Comparison of ENCODE assay signal across 8 cellular contexts in the genomic region with DNA sequence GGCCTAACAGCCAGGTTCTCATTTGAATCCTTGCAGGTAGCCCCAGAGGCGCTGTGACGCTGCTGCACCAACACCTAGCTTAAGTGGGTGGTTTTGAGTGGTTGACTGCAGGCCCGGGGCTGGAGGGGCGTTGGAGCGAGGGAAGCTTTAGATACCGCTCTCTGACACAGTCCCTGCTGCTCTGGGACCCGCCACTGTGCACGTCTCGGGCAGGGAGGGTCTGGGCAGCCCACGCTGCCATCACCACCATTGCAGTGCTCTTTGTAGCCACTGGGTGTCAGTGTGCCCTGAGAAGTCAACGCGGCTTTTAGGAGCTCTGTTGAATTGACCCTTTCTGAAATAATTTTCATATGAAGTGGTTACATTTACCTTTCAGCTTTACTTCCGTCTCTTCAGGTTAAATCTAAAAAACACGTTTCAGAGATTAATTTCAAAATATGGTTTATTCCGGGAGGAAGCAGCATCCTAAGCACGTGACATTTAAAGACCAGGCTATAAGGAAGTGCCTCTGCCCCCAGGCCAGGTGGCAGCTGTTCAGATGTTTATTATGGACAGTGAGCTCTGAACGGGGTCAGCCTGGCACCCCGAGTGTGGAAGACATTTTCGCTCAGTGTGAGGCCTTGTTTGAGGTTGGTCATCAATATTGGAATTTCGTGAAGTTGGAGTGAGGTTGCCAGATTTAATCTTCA. TPM values are rescaled to one million over a fixed set of nuclear protein-coding genes. Genes with fewer than 3 reads are reported as not detected.
DNase-seq lines count a peak whose midpoint lies in the region; ATAC-seq and TF ChIP-seq lines count a peak whose summit lies in the region.

No MANE protein-coding gene starts in this region.

- TF ChIP-seq POLR2A in Peyer's patch (IDR thresholded peaks at IDR 0.05) (no peak), thyroid gland (IDR thresholded peaks at IDR 0.05) (no peak)

- peak overlapping the region in 6 of 7 donors; percentile 44 to 89 (median 58) for H3K27ac Mint-ChIP-seq in CD4-positive, alpha-beta memory T cell

- intact Hi-C loops in CD4-positive, alpha-beta memory T cell (cut with micrococcal nuclease), result loop anchor here (1.0 to 2.0 kb wide), 3 partner anchors 88 to 188 kb away; a partner anchor contains a TSS
- intact Hi-C loops in thyroid gland (cut with DNase I), result loop anchor here (5.0 kb wide), 1 partner anchor 634 kb away; no protein-coding TSS in a partner anchor

- H3K9me3 Mint-ChIP-seq in CD4-positive, alpha-beta memory T cell, result peaks cover 0 to 3% (median 0%) of the 10 kb centered on the region in 8 donors

- peak overlapping the region in 5 of 8 donors; percentile 22 to 68 (median 46) for H3K4me3 Mint-ChIP-seq in CD4-positive, alpha-beta memory T cell

- H3K27me3 Mint-ChIP-seq in CD4-positive, alpha-beta memory T cell, result no peaks in the 10 kb centered on the region

- H3K36me3 ChIP-seq in CD4-positive, alpha-beta memory T cell (ENCODE audit: insufficient read depth, low read length), result peaks cover 24% of the 10 kb centered on the region
- H3K36me3 ChIP-seq in Peyer's patch, result peaks cover 0 to 89% (median 0%) of the 10 kb centered on the region in 3 donors
- peaks cover 25 to 51% of the 10 kb centered on the region in 2 donors for H3K36me3 ChIP-seq in thyroid gland

- H3K27ac ChIP-seq in CD4-positive, alpha-beta memory T cell (ENCODE audit: low read depth, low read length), result no peak overlapping the region
- no peak overlapping the region for H3K27ac ChIP-seq in Peyer's patch
- H3K27ac ChIP-seq in thyroid gland, result no peak overlapping the region

- no peaks in the 10 kb centered on the region for H3K9me3 ChIP-seq in CD4-positive, alpha-beta memory T cell (ENCODE audit: control insufficient read depth in 1 of 2, low read length in 2 of 2)
- H3K9me3 ChIP-seq in Peyer's patch (no peaks in the 10 kb centered on the region), thyroid gland (no peaks in the 10 kb centered on the region)

- H3K4me3 ChIP-seq in CD4-positive, alpha-beta memory T cell (ENCODE audit: low read length in 2 of 2), result no peak overlapping the region
- H3K4me3 ChIP-seq in Peyer's patch (no peak overlapping the region), fibroblast of the aortic adventitia (ENCODE audit: low read depth, low read length) (no peak overlapping the region), thyroid gland (replicated peaks in 1 of 3) (no peak overlapping the region)

- ATAC-seq in GM21360 (IDR thresholded peaks at IDR 0.05; ENCODE audit: unreplicated experiment), result no peak

- POLR2A ChIA-PET in CD4-positive, alpha-beta memory T cell (lab: Charles Lee; ENCODE audit: partially characterized antibody), result interaction anchor here (1.7 to 2.0 kb wide), 4 partner anchors 34 to 633 kb away, joined by 6 to 13 read pairs (median 9); no protein-coding TSS in a partner anchor

- no peaks in the 10 kb centered on the region for H3K27me3 ChIP-seq in CD4-positive, alpha-beta memory T cell (ENCODE audit: insufficient read depth, low read length)
- H3K27me3 ChIP-seq in Peyer's patch (no peaks in the 10 kb centered on the region), thyroid gland (no peaks in the 10 kb centered on the region)

- H3K4me1 ChIP-seq in CD4-positive, alpha-beta memory T cell (ENCODE audit: insufficient read depth, low read length), result peaks cover 11% of the 10 kb centered on the region
- H3K4me1 ChIP-seq in Peyer's patch, result peaks cover 0 to 4% (median 0%) of the 10 kb centered on the region in 4 donors
- H3K4me1 ChIP-seq in thyroid gland, result no peaks in the 10 kb centered on the region

- peaks cover 11 to 36% (median 26%) of the 10 kb centered on the region in 4 donors for H3K4me1 Mint-ChIP-seq in CD4-positive, alpha-beta memory T cell

- TF ChIP-seq CTCF in Peyer's patch (IDR thresholded peaks at IDR 0.05), result peak; percentile 80 to 92 (median 85)
- peak; percentile 97 for TF ChIP-seq CTCF in fibroblast of the aortic adventitia (IDR thresholded peaks at IDR 0.05; ENCODE audit: insufficient read depth, low read length)
- TF ChIP-seq CTCF in thyroid gland (IDR thresholded peaks at IDR 0.05), result peak; percentile 73 to 95 (median 84)

- H3K36me3 Mint-ChIP-seq in CD4-positive, alpha-beta memory T cell, result peaks cover 42 to 77% of the 10 kb centered on the region in 2 donors

- 42 to 53% methylated on average over 12 to 18 of the region's 20 CpGs for WGBS in thyroid gland, 2 donors

- peak; percentile 53 to 60 (median 54) for DNase-seq in CD4-positive, alpha-beta memory T cell
- DNase-seq in HK-2 (ENCODE audit: unreplicated experiment), result peak; percentile 33
- peak; percentile 30 to 76 (median 58) for DNase-seq in Peyer's patch
- peak; percentile 18 to 33 for DNase-seq in activated T-helper 1 cell treated with anti-CD3 and anti-CD28 coated beads, Interleukin-2, amount 50 U/mL, for 16 hours (ENCODE audit: low read depth in 1 of 2, low spot score in 1 of 2)
- DNase-seq in fibroblast of the aortic adventitia (ENCODE audit: low read depth), result peak; percentile 73
- DNase-seq in occipital lobe (lab: John Stamatoyannopoulos, UW), result peak; percentile 16
- peak; percentile 49 to 51 for DNase-seq in thyroid gland

- CTCF ChIA-PET in CD4-positive, alpha-beta memory T cell (lab: Charles Lee; ENCODE audit: partially characterized antibody), result interaction anchor here (0.6 to 6.7 kb wide), 50 partner anchors 8 to 702 kb away, joined by 3 to 157 read pairs (median 4); a partner anchor contains a TSS

RNA-seq across cellular contexts. Expression of a gene that starts 30.9 kb away (rescaled TPM):
- total RNA-seq in CD4-positive, alpha-beta memory T cell, result 10 to 100 TPM; 14.6 to 17.0 TPM
- polyA plus RNA-seq in CD4-positive, alpha-beta memory T cell, result 1 to 10 TPM; 3.4 to 5.0 TPM
- 10 to 100 TPM in 1 of 4 donors, 1 to 10 TPM in 3; 1.8 to 71.8 (median 7.7) TPM for total RNA-seq in Peyer's patch
- 23.0 and 30.6 TPM in 2 replicates for total RNA-seq in fibroblast of the aortic adventitia (ENCODE audit: low replicate concordance)
- total RNA-seq in occipital lobe, result 5.1 TPM
- total RNA-seq in thyroid gland, result 10 to 100 TPM in 2 of 4 donors, 1 to 10 TPM in 2; 6.7 to 34.9 (median 11.0) TPM

RNA-seq across cellular contexts. Expression of a gene that starts 38.0 kb away (rescaled TPM):
- 10 to 100 TPM; 33.3 to 34.7 TPM for total RNA-seq in CD4-positive, alpha-beta memory T cell
- 10 to 100 TPM; 70.6 to 72.1 TPM for polyA plus RNA-seq in CD4-positive, alpha-beta memory T cell
- 10 to 100 TPM; 26.4 to 39.8 (median 34.1) TPM for total RNA-seq in Peyer's patch
- total RNA-seq in fibroblast of the aortic adventitia (ENCODE audit: low replicate concordance), result 53.7 and 54.3 TPM in 2 replicates
- total RNA-seq in occipital lobe, result 31.0 TPM
- total RNA-seq in thyroid gland, result 10 to 100 TPM; 31.9 to 38.3 (median 32.1) TPM

Comparison
In these comparisons a context has a peak if more than half of its experiments do, and no peak if none do; other contexts are left out.
1. DNase-seq: peak in every context shown above with its lines; median percentile 73 in fibroblast of the aortic adventitia; 58 in Peyer's patch; 54 in CD4-positive, alpha-beta memory T cell; 50 in thyroid gland; 33 in HK-2; 26 in activated T-helper 1 cell treated with anti-CD3 and anti-CD28 coated beads, Interleukin-2, amount 50 U/mL, for 16 hours; 16 in occipital lobe.